In genomic region chr14:96194262-96194656, GRCh38 we compare ENCODE assay signal across 1 cellular context.
TF ChIP-seq lines count a peak whose summit lies in the region.

No MANE protein-coding gene starts in this region.

TF ChIP-seq in IMR-90, 13 proteins besides CTCF, POLR2A, EP300 and RAD21:
- TF ChIP-seq USF2 (IDR thresholded peaks at IDR 0.05; ENCODE audit: low read depth, low read length), result no peak
